8 cellular contexts compared by ENCODE assay signal in genomic region chr9:131270171-131271015, GRCh38. TPM values are rescaled to one million over a fixed set of nuclear protein-coding genes. Genes with fewer than 3 reads are reported as not detected.
DNase-seq lines count a peak whose midpoint lies in the region; TF ChIP-seq lines count a peak whose summit lies in the region.

No MANE protein-coding gene starts in this region.

- DNase-seq in UCSD-AML1 (lab: John Stamatoyannopoulos, UW; ENCODE audit: unreplicated experiment) (peak; percentile 86), glomerular endothelial cell (ENCODE audit: extremely low read depth, low read depth, low spot score) (peak; percentile 25), GM03348 (ENCODE audit: low spot score) (no peak), NCI-H226 (no peak), dedifferentiated amniotic fluid mesenchymal stem cell (ENCODE audit: extremely low spot score) (no peak), NCI-H187 treated with DMSO at 0.1 percent for 48 hours (lab: John Stamatoyannopoulos, UW) (no peak)
- DNase-seq in stimulated activated CD4-positive, alpha-beta T cell treated with anti-CD3 and anti-CD28 coated beads, Interleukin-4, amount 100 ng/mL, for 4 hours = peak; percentile 43 to 50

- TF ChIP-seq POLR2A in GM18951 (IDR thresholded peaks at IDR 0.05; ENCODE audit: extremely low read depth, insufficient read depth, insufficient read length) = peak; percentile 50

- in situ Hi-C loops in GM18951 (cut with MboI; ENCODE audit: low sequenced_read_pairs, unreplicated experiment) = no loop called here

RNA-seq across cellular contexts. Expression of gene FAM78A, which starts 5.9 kb away (rescaled TPM):
- 8.2 and 25.2 TPM in 2 replicates for total RNA-seq in glomerular endothelial cell

RNA-seq across cellular contexts. Expression of gene PLPP7, which starts 19.1 kb away (rescaled TPM):
- total RNA-seq in glomerular endothelial cell = 3.3 and 4.4 TPM in 2 replicates

Comparison
In these comparisons a context has a peak if more than half of its experiments do, and no peak if none do; other contexts are left out.
1. DNase-seq: peak in UCSD-AML1 (single experiment), glomerular endothelial cell (single experiment) and stimulated activated CD4-positive, alpha-beta T cell treated with anti-CD3 and anti-CD28 coated beads, Interleukin-4, amount 100 ng/mL, for 4 hours (2 of 2); none in GM03348 (single experiment), NCI-H226 (single experiment), dedifferentiated amniotic fluid mesenchymal stem cell (single experiment) and NCI-H187 treated with DMSO at 0.1 percent for 48 hours (single experiment).